In the genomic region with DNA sequence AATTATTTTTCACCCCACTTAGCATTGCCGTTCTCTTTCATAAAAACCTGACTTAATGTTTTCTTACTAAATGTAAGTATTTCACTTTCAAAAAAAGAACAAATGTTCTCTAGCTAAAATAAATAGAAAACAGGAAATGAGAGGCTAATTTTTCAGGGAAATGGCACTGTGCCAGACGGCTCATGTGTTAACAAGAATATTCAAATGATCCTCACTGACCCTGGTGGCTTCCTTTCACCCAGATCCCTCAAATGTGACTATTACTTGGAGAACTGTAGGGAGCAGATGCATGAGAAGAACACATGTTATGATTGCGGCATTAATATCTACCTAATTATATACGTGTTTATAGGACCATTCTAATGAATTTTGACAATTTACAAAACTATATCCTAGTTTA, we compare ENCODE assay signal across 18 cellular contexts.
DNase-seq lines count a peak whose midpoint lies in the region; ATAC-seq, FAIRE-seq and TF ChIP-seq lines count a peak whose summit lies in the region.
"Had no signal": no experiment of that assay in that cellular context is flagged by ENCODE, and none has a peak within 500 bp of the region (broad histone marks: within the 10 kb centered on the region; RNA-seq: fewer than 3 reads in every experiment).

No MANE protein-coding gene starts in this region.

- TF ChIP-seq CTCF in D721Med (IDR thresholded peaks at IDR 0.05; ENCODE audit: insufficient read depth, missing control alignments) (no peak), fibroblast of mammary gland (conservative IDR thresholded peaks at IDR 0.05; ENCODE audit: control insufficient read depth, insufficient read depth, low read depth, low read length) (no peak)

- DNase-seq in NCI-H2029 (lab: John Stamatoyannopoulos, UW) (peak; percentile 15), NCI-H2029 treated with DMSO at 0.1 percent for 48 hours (lab: John Stamatoyannopoulos, UW) (no peak), D721Med (ENCODE audit: insufficient read length, low spot score) (no peak), NCI-H748 (lab: John Stamatoyannopoulos, UW; ENCODE audit: unreplicated experiment) (peak; percentile 92), fibroblast of mammary gland (ENCODE audit: low read depth) (peak; percentile 17), T-helper 2 cell (no peak)
- DNase-seq: C1 segment of cervical spinal cord, DMS79 treated with DMSO at 0.1 percent for 48 hours, GDM1, NCI-H1105, NCI-H187 treated with DMSO at 0.1 percent for 48 hours, NCI-H345 had no signal

- FAIRE-seq in D721Med (lab: Jason Lieb, UNC) = peak; percentile 84
- FAIRE-seq: GM12892, K562 had no signal

- no peak overlapping the region for H3K4me3 ChIP-seq in fibroblast of mammary gland (ENCODE audit: control insufficient read depth, low read depth, low read length)
- H3K4me3 ChIP-seq: HAP-1, K562, SJCRH30 had no signal

- ATAC-seq in HG03520 (IDR thresholded peaks at IDR 0.05; ENCODE audit: unreplicated experiment) = no peak
- ATAC-seq in GM21786 (IDR thresholded peaks at IDR 0.05; ENCODE audit: unreplicated experiment) = no peak
- ATAC-seq: K562 had no signal

Comparison
In these comparisons a context has a peak if more than half of its experiments do, and no peak if none do; other contexts are left out.
1. DNase-seq: peak in NCI-H2029 (single experiment), NCI-H748 (single experiment) and fibroblast of mammary gland (single experiment); none in NCI-H2029 treated with DMSO at 0.1 percent for 48 hours (single experiment), D721Med (single experiment) and T-helper 2 cell (0 of 5).